10 cellular contexts compared by ENCODE assay signal in genomic region chrX:68307767-68308166, GRCh38.
A peak's percentile ranks its signal among the peaks of the same experiment; 100 is the strongest.
DNase-seq lines count a peak whose midpoint lies in the region; TF ChIP-seq lines count a peak whose summit lies in the region.
"Had no signal": no experiment of that assay in that cellular context is flagged by ENCODE, and none has a peak within 500 bp of the region (broad histone marks: within the 10 kb centered on the region; RNA-seq: fewer than 3 reads in every experiment).

No MANE protein-coding gene starts in this region.

- H3K9me3 Mint-ChIP-seq in nephron progenitor cell = peaks cover 27% of the 10 kb centered on the region
- H3K9me3 Mint-ChIP-seq: stimulated activated naive B cell treated with anti-CD40 and anti-IgM and Interleukin-4, amounts not matched to agents 10 μg/mL and 1 μg/mL and 100 μg/mL, for 72 hours had no signal

- no peak overlapping the region for H3K27ac Mint-ChIP-seq in nephron progenitor cell
- H3K27ac Mint-ChIP-seq: naive B cell; stimulated activated naive B cell treated with anti-CD40 and anti-IgM and Interleukin-4, amounts not matched to agents 10 μg/mL and 1 μg/mL and 100 μg/mL, for 72 hours had no signal

- no peak overlapping the region for H3K9ac ChIP-seq in adipocyte (ENCODE audit: low read length)

- peaks cover 7% of the 10 kb centered on the region for H3K27me3 Mint-ChIP-seq in nephron progenitor cell (ENCODE audit: low read depth, poor library complexity)
- H3K27me3 Mint-ChIP-seq: stimulated activated naive B cell treated with anti-CD40 and anti-IgM and Interleukin-4, amounts not matched to agents 10 μg/mL and 1 μg/mL and 100 μg/mL, for 72 hours had no signal

- 24% methylated on average over 1 of the region's 1 CpG for WGBS in suprapubic skin

- H3K9me3 ChIP-seq in adipocyte (ENCODE audit: control insufficient read depth, low read length) = no peaks in the 10 kb centered on the region
- no peaks in the 10 kb centered on the region for H3K9me3 ChIP-seq in suprapubic skin

- peak overlapping the region; percentile 54 for H3K27ac ChIP-seq in suprapubic skin

- DNase-seq in HPDE6-E6E7 (ENCODE audit: extremely low spot score) = peak; percentile 31
- DNase-seq in adipocyte (ENCODE audit: low read depth) = peak; percentile 83
- DNase-seq in foreskin melanocyte = peak; percentile 49
- DNase-seq in suprapubic skin (ENCODE audit: low spot score in 2 of 2) = no peak
- no peak for DNase-seq in mucosa of gallbladder (ENCODE audit: low spot score)
- DNase-seq in 8988T = no peak
- DNase-seq in nephron progenitor cell = no peak
- DNase-seq: naive B cell; stimulated activated CD4-positive, alpha-beta T cell treated with anti-CD3 and anti-CD28 coated beads, Interleukin-15, amount 100 ng/mL, for 24 hours; stimulated activated naive B cell treated with anti-CD40 and anti-IgM and Interleukin-4, amounts not matched to agents 10 μg/mL and 1 μg/mL and 100 μg/mL, for 72 hours had no signal

- no peak overlapping the region for H3K4me3 ChIP-seq in adipocyte (ENCODE audit: low read length)
- no peak overlapping the region for H3K4me3 ChIP-seq in suprapubic skin

- no peak for TF ChIP-seq EP300 in suprapubic skin (IDR thresholded peaks at IDR 0.05)

- H3K27me3 ChIP-seq in adipocyte (replicated peaks; ENCODE audit: control insufficient read depth, insufficient read depth, low read length) (no peaks in the 10 kb centered on the region), suprapubic skin (no peaks in the 10 kb centered on the region)

- TF ChIP-seq CTCF in suprapubic skin (IDR thresholded peaks at IDR 0.05) = no peak
- TF ChIP-seq CTCF in nephron progenitor cell (IDR thresholded peaks at IDR 0.05) = no peak

- H3K4me1 ChIP-seq in adipocyte (ENCODE audit: control insufficient read depth, insufficient read depth, low read length) (peaks cover 4% of the 10 kb centered on the region), suprapubic skin (peaks cover 3% of the 10 kb centered on the region)

- no peak overlapping the region for H3K4me3 Mint-ChIP-seq in nephron progenitor cell
- H3K4me3 Mint-ChIP-seq: naive B cell; stimulated activated naive B cell treated with anti-CD40 and anti-IgM and Interleukin-4, amounts not matched to agents 10 μg/mL and 1 μg/mL and 100 μg/mL, for 72 hours had no signal

- H3K4me1 Mint-ChIP-seq in nephron progenitor cell = no peaks in the 10 kb centered on the region
- H3K4me1 Mint-ChIP-seq: naive B cell; stimulated activated naive B cell treated with anti-CD40 and anti-IgM and Interleukin-4, amounts not matched to agents 10 μg/mL and 1 μg/mL and 100 μg/mL, for 72 hours had no signal

- TF ChIP-seq POLR2A in suprapubic skin (IDR thresholded peaks at IDR 0.05) = no peak

- H3K36me3 Mint-ChIP-seq in nephron progenitor cell (ENCODE audit: low read depth) = no peaks in the 10 kb centered on the region
- H3K36me3 Mint-ChIP-seq: naive B cell; stimulated activated naive B cell treated with anti-CD40 and anti-IgM and Interleukin-4, amounts not matched to agents 10 μg/mL and 1 μg/mL and 100 μg/mL, for 72 hours had no signal

- no peaks in the 10 kb centered on the region for H3K36me3 ChIP-seq in adipocyte (ENCODE audit: control insufficient read depth, insufficient read depth, low read length, severe bottlenecking)
- H3K36me3 ChIP-seq in suprapubic skin = no peaks in the 10 kb centered on the region

Comparison
In these comparisons a context has a peak if more than half of its experiments do, and no peak if none do; other contexts are left out.
1. DNase-seq: peak in HPDE6-E6E7 (single experiment), adipocyte (single experiment) and foreskin melanocyte (single experiment); none in suprapubic skin (0 of 2), mucosa of gallbladder (single experiment), 8988T (single experiment) and nephron progenitor cell (single experiment).